ENCODE assay signal across 8 cellular contexts in the genomic region with DNA sequence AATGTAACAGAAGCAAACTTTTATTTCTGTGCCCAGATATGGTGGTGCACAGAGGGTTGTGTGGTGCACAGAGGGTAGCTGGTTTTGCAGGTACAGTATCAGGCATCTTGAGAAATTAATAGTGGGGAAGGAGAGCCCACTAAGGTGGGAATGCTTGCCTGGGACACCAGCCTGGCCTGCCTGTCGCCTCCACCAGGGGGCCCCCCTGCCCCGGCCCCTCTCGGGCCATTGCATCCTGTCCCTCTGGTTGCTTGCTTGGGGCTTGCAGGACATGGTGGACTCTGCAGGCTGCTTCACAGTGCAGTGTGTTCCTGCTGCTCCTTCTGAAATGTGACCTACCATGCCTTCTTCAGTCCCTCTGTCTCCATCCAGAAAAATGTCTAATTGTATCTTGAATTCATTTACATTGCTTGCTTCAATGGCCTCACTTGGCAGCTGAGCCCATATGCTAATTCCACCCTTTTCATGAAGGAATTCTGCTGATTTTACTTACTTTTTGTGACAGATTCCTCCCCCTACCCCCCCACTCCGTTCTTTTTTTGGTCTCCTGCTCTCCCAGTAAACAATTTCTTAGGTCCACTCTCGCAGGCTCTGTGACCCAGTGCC.
A peak's percentile ranks its signal among the peaks of the same experiment; 100 is the strongest.
DNase-seq lines count a peak whose midpoint lies in the region; ATAC-seq, FAIRE-seq and TF ChIP-seq lines count a peak whose summit lies in the region.

No MANE protein-coding gene starts in this region.

- peaks cover 10% of the 10 kb centered on the region for H3K9me3 Mint-ChIP-seq in MCF 10A (ENCODE audit: unreplicated experiment)

- no peaks in the 10 kb centered on the region for H3K27me3 Mint-ChIP-seq in MCF 10A (ENCODE audit: insufficient read depth, unreplicated experiment)

- peak; percentile 13 for DNase-seq in activated naive CD4-positive, alpha-beta T cell treated with Interleukin-2 at 50 U/mL for 16 hours
- no peak for DNase-seq in activated naive CD4-positive, alpha-beta T cell treated with anti-CD3 and anti-CD28 coated beads, Interleukin-2, amount 50 U/mL, for 16 hours
- DNase-seq in Panc1 (ENCODE audit: low read depth, low spot score) = peak; percentile 10
- peak; percentile 51 for DNase-seq in MCF 10A (ENCODE audit: unreplicated experiment)
- peak; percentile 72 for DNase-seq in kidney
- peak; percentile 11 for DNase-seq in superior temporal gyrus (ENCODE audit: extremely low spot score)
- no peak for DNase-seq in NCI-H1436 (lab: John Stamatoyannopoulos, UW)
- DNase-seq in NCI-H187 (lab: John Stamatoyannopoulos, UW) = no peak

- CTCF ChIA-PET in Panc1 (lab: Charles Lee) (interaction anchor here (0.6 kb wide), 1 partner anchor 108 kb away, joined by 4 read pairs; no protein-coding TSS in a partner anchor), MCF 10A (lab: Yijun Ruan, JAX) (interaction anchor here (0.6 to 2.2 kb wide), 10 partner anchors 9 to 1603 kb away, joined by 3 to 8 read pairs (median 4); no protein-coding TSS in a partner anchor)

- H3K4me1 Mint-ChIP-seq in MCF 10A (ENCODE audit: insufficient read depth, unreplicated experiment) = no peaks in the 10 kb centered on the region

- no peak overlapping the region for H3K4me3 ChIP-seq in Panc1 (ENCODE audit: low read depth in 2 of 2, low read length in 2 of 2)
- no peak overlapping the region for H3K4me3 ChIP-seq in kidney (ENCODE audit: low read length in 2 of 2)

- H3K27ac ChIP-seq in Panc1 (ENCODE audit: low read length) (no peak overlapping the region), kidney (ENCODE audit: low read depth in 2 of 2, low read length in 2 of 2) (no peak overlapping the region)

- no peak overlapping the region for H3K4me3 Mint-ChIP-seq in MCF 10A (ENCODE audit: unreplicated experiment)

- peak; percentile 87 for ATAC-seq in Panc1

- peaks cover 14% of the 10 kb centered on the region; the same call in 1 of the 2 replicates for H3K9me3 ChIP-seq in Panc1 (ENCODE audit: control insufficient read depth, insufficient read depth, low read depth, low read length)
- H3K9me3 ChIP-seq in kidney (ENCODE audit: control insufficient read depth in 1 of 2, low read length in 2 of 2) = peaks cover 3 to 7% of the 10 kb centered on the region in 2 donors

- no peak overlapping the region for H3K27ac Mint-ChIP-seq in MCF 10A (ENCODE audit: low read depth, unreplicated experiment)

- TF ChIP-seq CTCF in Panc1 (IDR thresholded peaks at IDR 0.05) = peak; percentile 95
- peak; percentile 55 for TF ChIP-seq CTCF in MCF 10A (IDR thresholded peaks at IDR 0.05; ENCODE audit: unreplicated experiment)
- TF ChIP-seq CTCF in kidney (IDR thresholded peaks at IDR 0.05; ENCODE audit: borderline replicate concordance, extremely low read depth, insufficient read depth) = peak; percentile 48

- BruUV-seq in Panc1 (replicated peaks; lab: Mats Ljungman, UMichigan) = no TSS peak
- no TSS peak for BruUV-seq in MCF 10A (replicated peaks; lab: Mats Ljungman, UMichigan)

- in situ Hi-C loops in Panc1 (cut with HindIII; ENCODE audit: low pct_unique_long_range_greater_than_20kb, low sequenced_read_pairs) = no loop called here

- intact Hi-C loops in Panc1 (cut with micrococcal nuclease; ENCODE audit: unreplicated experiment) (no loop called here), MCF 10A (cut with micrococcal nuclease) (loop anchor here (1.0 kb wide), 1 partner anchor 357 kb away; no protein-coding TSS in a partner anchor), kidney (cut with DNase I) (no loop called here)

- no peak for FAIRE-seq in kidney (lab: Jason Lieb, UNC)

- H3K27me3 ChIP-seq in Panc1 (ENCODE audit: control insufficient read depth, insufficient read depth, low read length) = no peaks in the 10 kb centered on the region

- H3K4me1 ChIP-seq in Panc1 (ENCODE audit: control insufficient read depth, insufficient read depth, low read length) (no peaks in the 10 kb centered on the region), kidney (ENCODE audit: control insufficient read depth in 1 of 2, insufficient read depth in 1 of 2, low read depth in 1 of 2, low read length in 2 of 2) (no peaks in the 10 kb centered on the region)

- H3K36me3 Mint-ChIP-seq in MCF 10A (ENCODE audit: insufficient read depth, unreplicated experiment) = no peaks in the 10 kb centered on the region

- no peaks in the 10 kb centered on the region for H3K36me3 ChIP-seq in Panc1 (ENCODE audit: control insufficient read depth, insufficient read depth, low read length)
- no peaks in the 10 kb centered on the region for H3K36me3 ChIP-seq in kidney (ENCODE audit: control insufficient read depth in 1 of 2, insufficient read depth in 2 of 2, low read length in 2 of 2)

- POLR2A ChIA-PET in Panc1 (lab: Charles Lee) (interaction anchor here (0.7 kb wide), 1 partner anchor 16 kb away, joined by 4 read pairs; no protein-coding TSS in a partner anchor), MCF 10A (lab: Yijun Ruan, JAX) (no interaction called here)

- no peak overlapping the region for H3K9ac ChIP-seq in kidney (ENCODE audit: low read length in 2 of 2)

Comparison
In these comparisons a context has a peak if more than half of its experiments do, and no peak if none do; other contexts are left out.
1. DNase-seq: peak in activated naive CD4-positive, alpha-beta T cell treated with Interleukin-2 at 50 U/mL for 16 hours (single experiment), Panc1 (single experiment), MCF 10A (single experiment), kidney (single experiment) and superior temporal gyrus (single experiment); none in activated naive CD4-positive, alpha-beta T cell treated with anti-CD3 and anti-CD28 coated beads, Interleukin-2, amount 50 U/mL, for 16 hours (single experiment), NCI-H1436 (single experiment) and NCI-H187 (0 of 2).
2. Peak in every context shown above with its lines, with median percentiles within 50 percentile points of each other: CTCF ChIP-seq.